16 cellular contexts compared by ENCODE assay signal in the genomic region with DNA sequence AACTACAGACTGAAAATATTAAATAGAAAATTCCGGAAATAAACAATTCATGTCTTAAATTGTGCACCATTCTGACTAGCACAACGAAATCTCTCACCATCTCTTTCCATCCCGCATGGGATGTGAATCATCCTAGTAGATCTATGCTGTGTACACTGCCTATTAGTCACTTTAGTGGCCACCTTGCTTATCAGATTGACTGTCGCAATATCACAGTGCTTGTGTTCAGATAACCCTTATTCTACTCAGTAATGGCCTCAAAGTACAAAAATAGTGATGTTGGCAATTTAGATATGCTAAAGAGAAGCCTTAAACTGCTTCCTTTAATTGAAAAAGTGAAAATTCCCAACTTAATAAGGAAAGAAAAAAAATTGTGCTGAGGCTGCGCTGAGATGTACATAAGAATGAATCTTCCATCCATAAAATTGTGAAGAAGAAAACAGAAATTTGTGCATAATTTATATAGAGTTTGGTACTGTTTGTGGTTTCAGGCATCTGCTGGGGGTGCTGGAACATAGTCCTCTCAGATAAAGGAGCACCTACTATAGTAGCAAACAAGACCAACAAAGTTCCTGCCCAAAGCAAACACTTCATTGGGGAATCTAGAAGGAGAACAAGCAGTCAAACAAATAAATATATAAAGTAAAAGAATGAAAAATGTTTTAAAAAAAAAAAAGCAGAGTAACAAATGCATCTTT. TPM values are rescaled to one million over a fixed set of nuclear protein-coding genes. Genes with fewer than 3 reads are reported as not detected.
DNase-seq lines count a peak whose midpoint lies in the region; ATAC-seq and TF ChIP-seq lines count a peak whose summit lies in the region.
"Had no signal": no experiment of that assay in that cellular context is flagged by ENCODE, and none has a peak within 500 bp of the region (broad histone marks: within the 10 kb centered on the region; RNA-seq: fewer than 3 reads in every experiment).

No MANE protein-coding gene starts in this region.

- no peaks in the 10 kb centered on the region for H3K9me3 Mint-ChIP-seq in activated T-helper 1 cell treated with anti-CD3 and anti-CD28 coated beads, Interleukin-12 subunit alpha, Interleukin-12 subunit beta, Interleukin-2, Interleukin-4 antibody, amounts not matched to agents 30 ng/mL and 10 ng/mL and 1 ng/mL, durations not matched to agents 14 hours and 24 hours and 36 hours
- H3K9me3 Mint-ChIP-seq: activated CD4-positive, alpha-beta T cell treated with anti-CD3 and anti-CD28 coated beads, Interleukin-2, amount 10 ng/mL, durations not matched to agents 7 days and 5 days had no signal

- peaks cover 13% of the 10 kb centered on the region for H3K4me1 Mint-ChIP-seq in activated T-helper 1 cell treated with anti-CD3 and anti-CD28 coated beads, Interleukin-12 subunit alpha, Interleukin-12 subunit beta, Interleukin-2, Interleukin-4 antibody, amounts not matched to agents 30 ng/mL and 10 ng/mL and 1 ng/mL, durations not matched to agents 14 hours and 24 hours and 36 hours (ENCODE audit: low read depth)

- ATAC-seq in left colon (peak; percentile 89), GM18517 (IDR thresholded peaks at IDR 0.05; ENCODE audit: unreplicated experiment) (no peak)
- ATAC-seq: pancreas had no signal

- no peak overlapping the region for H3K27ac ChIP-seq in coronary artery
- H3K27ac ChIP-seq: pancreas had no signal

- H3K4me3 Mint-ChIP-seq in activated T-helper 1 cell treated with anti-CD3 and anti-CD28 coated beads, Interleukin-12 subunit alpha, Interleukin-12 subunit beta, Interleukin-2, Interleukin-4 antibody, amounts not matched to agents 30 ng/mL and 10 ng/mL and 1 ng/mL, durations not matched to agents 14 hours and 24 hours and 36 hours = no peak overlapping the region
- H3K4me3 Mint-ChIP-seq: activated CD4-positive, alpha-beta T cell treated with anti-CD3 and anti-CD28 coated beads, Interleukin-2, amount 10 ng/mL, durations not matched to agents 7 days and 5 days had no signal

- intact Hi-C loops in activated T-helper 1 cell treated with anti-CD3 and anti-CD28 coated beads, Interleukin-12 subunit alpha, Interleukin-12 subunit beta, Interleukin-2, Interleukin-4 antibody, amounts not matched to agents 30 ng/mL and 10 ng/mL and 1 ng/mL, durations not matched to agents 14 hours and 24 hours and 36 hours (cut with micrococcal nuclease) = no loop called here
- intact Hi-C loops in left colon (cut with DNase I, micrococcal nuclease) = no loop called here

- peaks cover 30% of the 10 kb centered on the region for H3K36me3 Mint-ChIP-seq in activated T-helper 1 cell treated with anti-CD3 and anti-CD28 coated beads, Interleukin-12 subunit alpha, Interleukin-12 subunit beta, Interleukin-2, Interleukin-4 antibody, amounts not matched to agents 30 ng/mL and 10 ng/mL and 1 ng/mL, durations not matched to agents 14 hours and 24 hours and 36 hours (ENCODE audit: low read depth)

- TF ChIP-seq CTCF in coronary artery (IDR thresholded peaks at IDR 0.05) = no peak

- peak overlapping the region; percentile 64 for H3K27ac Mint-ChIP-seq in activated T-helper 1 cell treated with anti-CD3 and anti-CD28 coated beads, Interleukin-12 subunit alpha, Interleukin-12 subunit beta, Interleukin-2, Interleukin-4 antibody, amounts not matched to agents 30 ng/mL and 10 ng/mL and 1 ng/mL, durations not matched to agents 14 hours and 24 hours and 36 hours
- H3K27ac Mint-ChIP-seq: activated CD4-positive, alpha-beta T cell treated with anti-CD3 and anti-CD28 coated beads, Interleukin-2, amount 10 ng/mL, durations not matched to agents 7 days and 5 days had no signal

- DNase-seq in Daoy (ENCODE audit: low read depth) (peak; percentile 38), HuH-7 (ENCODE audit: low spot score) (peak; percentile 54), left colon (no peak), ecto neural progenitor cell (ENCODE audit: low spot score) (no peak), NCI-H1417 treated with DMSO at 0.1 percent for 48 hours (lab: John Stamatoyannopoulos, UW) (no peak), coronary artery (ENCODE audit: low spot score) (no peak)
- DNase-seq in activated T-helper 1 cell treated with anti-CD3 and anti-CD28 coated beads, Interleukin-12 subunit alpha, Interleukin-12 subunit beta, Interleukin-2, Interleukin-4 antibody, amounts not matched to agents 30 ng/mL and 10 ng/mL and 1 ng/mL, durations not matched to agents 14 hours and 24 hours and 36 hours (ENCODE audit: low spot score) = no peak
- DNase-seq: activated CD4-positive, alpha-beta T cell treated with anti-CD3 and anti-CD28 coated beads, Interleukin-2, amount 10 ng/mL, durations not matched to agents 7 days and 5 days; COR-L47; H7; hippocampal formation; mesendoderm; pancreas; SHP77 treated with DMSO at 0.1 percent for 48 hours; stimulated activated CD4-positive, alpha-beta T cell treated with anti-CD3 and anti-CD28 coated beads, Interleukin-4, amount 100 ng/mL, for 4 hours had no signal

- H3K4me3 ChIP-seq in coronary artery = no peak overlapping the region
- H3K4me3 ChIP-seq: pancreas had no signal

- H3K27me3 Mint-ChIP-seq in activated T-helper 1 cell treated with anti-CD3 and anti-CD28 coated beads, Interleukin-12 subunit alpha, Interleukin-12 subunit beta, Interleukin-2, Interleukin-4 antibody, amounts not matched to agents 30 ng/mL and 10 ng/mL and 1 ng/mL, durations not matched to agents 14 hours and 24 hours and 36 hours (ENCODE audit: insufficient read depth) = no peaks in the 10 kb centered on the region
- H3K27me3 Mint-ChIP-seq: activated CD4-positive, alpha-beta T cell treated with anti-CD3 and anti-CD28 coated beads, Interleukin-2, amount 10 ng/mL, durations not matched to agents 7 days and 5 days had no signal

RNA-seq across cellular contexts. Expression of a gene that starts 12.0 kb away (rescaled TPM):
- 180 and 196 TPM in 2 replicates for total RNA-seq in Daoy (2014; rRNA removed; shearing (Covaris generic))
- 172 and 181 TPM in 2 replicates for total RNA-seq in activated T-helper 1 cell treated with anti-CD3 and anti-CD28 coated beads, Interleukin-12 subunit alpha, Interleukin-12 subunit beta, Interleukin-2, Interleukin-4 antibody, amounts not matched to agents 30 ng/mL and 10 ng/mL and 1 ng/mL, durations not matched to agents 14 hours and 24 hours and 36 hours
- 10 to 100 TPM; 81.3 to 91.0 TPM for total RNA-seq in left colon

RNA-seq across cellular contexts. Expression of a gene that starts 31.4 kb away (rescaled TPM):
- 0.57 and 0.86 TPM in 2 replicates for total RNA-seq in Daoy (2014; rRNA removed; shearing (Covaris generic))
- 0.15 TPM in 1 of 2 replicates, not detected in the other for total RNA-seq in activated T-helper 1 cell treated with anti-CD3 and anti-CD28 coated beads, Interleukin-12 subunit alpha, Interleukin-12 subunit beta, Interleukin-2, Interleukin-4 antibody, amounts not matched to agents 30 ng/mL and 10 ng/mL and 1 ng/mL, durations not matched to agents 14 hours and 24 hours and 36 hours
- 10 to 100 TPM; 42.6 to 54.8 TPM for total RNA-seq in left colon

RNA-seq across cellular contexts. Expression of a gene that starts 56.2 kb away (rescaled TPM):
- total RNA-seq in Daoy (2014; rRNA removed; shearing (Covaris generic)) = not detected in 2 replicates
- not detected in 2 replicates for total RNA-seq in activated T-helper 1 cell treated with anti-CD3 and anti-CD28 coated beads, Interleukin-12 subunit alpha, Interleukin-12 subunit beta, Interleukin-2, Interleukin-4 antibody, amounts not matched to agents 30 ng/mL and 10 ng/mL and 1 ng/mL, durations not matched to agents 14 hours and 24 hours and 36 hours
- total RNA-seq in left colon = under 1 TPM; 0.12 to 0.22 TPM
- total RNA-seq: H7 had no signal

Comparison
In these comparisons a context has a peak if more than half of its experiments do, and no peak if none do; other contexts are left out.
1. DNase-seq: peak in Daoy (single experiment) and HuH-7 (single experiment); none in activated T-helper 1 cell treated with anti-CD3 and anti-CD28 coated beads, Interleukin-12 subunit alpha, Interleukin-12 subunit beta, Interleukin-2, Interleukin-4 antibody, amounts not matched to agents 30 ng/mL and 10 ng/mL and 1 ng/mL, durations not matched to agents 14 hours and 24 hours and 36 hours (single experiment), left colon (0 of 2), ecto neural progenitor cell (single experiment), NCI-H1417 treated with DMSO at 0.1 percent for 48 hours (single experiment) and coronary artery (single experiment).
2. RNA of a gene that starts 31.4 kb away (total RNA-seq): 42.6 to 54.8 TPM in left colon; 0.57 to 0.86 TPM in Daoy and 0.15 TPM in activated T-helper 1 cell treated with anti-CD3 and anti-CD28 coated beads, Interleukin-12 subunit alpha, Interleukin-12 subunit beta, Interleukin-2, Interleukin-4 antibody, amounts not matched to agents 30 ng/mL and 10 ng/mL and 1 ng/mL, durations not matched to agents 14 hours and 24 hours and 36 hours; every median in the first group is over 10 times any median in the second.